8 cellular contexts compared by ENCODE assay signal in genomic region chr3:127820221-127820870, GRCh38.
DNase-seq lines count a peak whose midpoint lies in the region; ATAC-seq, FAIRE-seq and TF ChIP-seq lines count a peak whose summit lies in the region.

No MANE protein-coding gene starts in this region.

- H3K27ac ChIP-seq in parathyroid adenoma = peak overlapping the region; percentile 26

- peak overlapping the region; percentile 39 for H2AFZ ChIP-seq in parathyroid adenoma

- no peak overlapping the region for H3K9ac ChIP-seq in parathyroid adenoma

- DNase-seq in GM03348 (ENCODE audit: low spot score) (peak; percentile 24), cardiac fibroblast (ENCODE audit: low read depth in 2 of 2) (peak; percentile 21 to 43), RKO (ENCODE audit: low spot score) (no peak), D721Med (ENCODE audit: insufficient read length, low spot score) (no peak), NCI-H1436 (lab: John Stamatoyannopoulos, UW) (no peak), NCI-H2171 (lab: John Stamatoyannopoulos, UW) (no peak)

- H3K4me3 ChIP-seq in cardiac fibroblast (replicated peaks in 1 of 2; ENCODE audit: low read depth in 2 of 2, low read length in 2 of 2) = peak overlapping the region in 1 of 2 donors; percentile 81
- no peak overlapping the region for H3K4me3 ChIP-seq in parathyroid adenoma (ENCODE audit: low read depth, low read length)

- no peaks in the 10 kb centered on the region for H3K27me3 ChIP-seq in parathyroid adenoma (ENCODE audit: control insufficient read depth, insufficient read depth, low read length)

- peak; percentile 34 for ATAC-seq in HG03159 (IDR thresholded peaks at IDR 0.05; ENCODE audit: unreplicated experiment)

- peak; percentile 36 for TF ChIP-seq CTCF in cardiac fibroblast (IDR thresholded peaks at IDR 0.05; ENCODE audit: low read depth, low read length)
- TF ChIP-seq CTCF in parathyroid adenoma (IDR thresholded peaks at IDR 0.05) = no peak
- TF ChIP-seq CTCF in D721Med (IDR thresholded peaks at IDR 0.05; ENCODE audit: insufficient read depth, missing control alignments) = no peak

- peaks cover 4% of the 10 kb centered on the region for H3K4me1 ChIP-seq in parathyroid adenoma

- no peak for FAIRE-seq in D721Med (lab: Jason Lieb, UNC)

- no peaks in the 10 kb centered on the region for H3K79me2 ChIP-seq in parathyroid adenoma

- H3K9me3 ChIP-seq in parathyroid adenoma (ENCODE audit: control insufficient read depth, low read length) = no peaks in the 10 kb centered on the region

- H3K36me3 ChIP-seq in parathyroid adenoma (ENCODE audit: control insufficient read depth, insufficient read depth, low read length) = no peaks in the 10 kb centered on the region

- peak overlapping the region; percentile 22 for H3K4me2 ChIP-seq in parathyroid adenoma (ENCODE audit: low read length)

Comparison
In these comparisons a context has a peak if more than half of its experiments do, and no peak if none do; other contexts are left out.
1. DNase-seq: peak in GM03348 (single experiment) and cardiac fibroblast (2 of 2); none in RKO (single experiment), D721Med (single experiment), NCI-H1436 (single experiment) and NCI-H2171 (single experiment).